In genomic region chr10:29946953-29947700, GRCh38 we compare ENCODE assay signal across 11 cellular contexts.
DNase-seq lines count a peak whose midpoint lies in the region; ATAC-seq lines count a peak whose summit lies in the region.
"Had no signal": no experiment of that assay in that cellular context is flagged by ENCODE, and none has a peak within 500 bp of the region (broad histone marks: within the 10 kb centered on the region; RNA-seq: fewer than 3 reads in every experiment).

No MANE protein-coding gene starts in this region.

- no peak overlapping the region for H3K27ac Mint-ChIP-seq in activated CD8-positive, alpha-beta T cell treated with anti-CD3 and anti-CD28 coated beads, Interleukin-2, amount 10 ng/mL, durations not matched to agents 7 days and 5 days

- ATAC-seq in left ventricle myocardium superior, result peak; percentile 95
- ATAC-seq in sciatic nerve, result peak; percentile 84
- ATAC-seq in GM18873 (IDR thresholded peaks at IDR 0.05; ENCODE audit: low FRiP score, unreplicated experiment), result no peak
- ATAC-seq in activated CD8-positive, alpha-beta T cell treated with anti-CD3 and anti-CD28 coated beads, Interleukin-2, amount 10 ng/mL, durations not matched to agents 7 days and 5 days, result no peak

- DNase-seq in ELR (ENCODE audit: low read depth), result peak; percentile 86
- peak; percentile 51 for DNase-seq in left ventricle myocardium superior
- no peak for DNase-seq in sciatic nerve (ENCODE audit: low spot score)
- no peak for DNase-seq in amygdala (lab: John Stamatoyannopoulos, UW)
- DNase-seq in DMS79 (lab: John Stamatoyannopoulos, UW), result no peak
- no peak for DNase-seq in activated CD8-positive, alpha-beta T cell treated with anti-CD3 and anti-CD28 coated beads, Interleukin-2, amount 10 ng/mL, durations not matched to agents 7 days and 5 days
- DNase-seq: activated CD4-positive, CD25-positive, alpha-beta regulatory T cell; DND-41; NCI-H1105 had no signal

- no peaks in the 10 kb centered on the region for H3K4me1 Mint-ChIP-seq in activated CD8-positive, alpha-beta T cell treated with anti-CD3 and anti-CD28 coated beads, Interleukin-2, amount 10 ng/mL, durations not matched to agents 7 days and 5 days (ENCODE audit: low read depth)

- intact Hi-C loops in left ventricle myocardium superior (cut with micrococcal nuclease), result no loop called here
- intact Hi-C loops in sciatic nerve (cut with DNase I), result no loop called here

- no peaks in the 10 kb centered on the region for H3K9me3 Mint-ChIP-seq in activated CD8-positive, alpha-beta T cell treated with anti-CD3 and anti-CD28 coated beads, Interleukin-2, amount 10 ng/mL, durations not matched to agents 7 days and 5 days (ENCODE audit: insufficient read depth)

- H3K27ac ChIP-seq in angular gyrus (ENCODE audit: low read depth, low read length), result peak overlapping the region; percentile 47

- H3K27me3 Mint-ChIP-seq in activated CD8-positive, alpha-beta T cell treated with anti-CD3 and anti-CD28 coated beads, Interleukin-2, amount 10 ng/mL, durations not matched to agents 7 days and 5 days (ENCODE audit: low read depth), result no peaks in the 10 kb centered on the region

- no peaks in the 10 kb centered on the region for H3K36me3 Mint-ChIP-seq in activated CD8-positive, alpha-beta T cell treated with anti-CD3 and anti-CD28 coated beads, Interleukin-2, amount 10 ng/mL, durations not matched to agents 7 days and 5 days (ENCODE audit: low read depth)

- H3K4me3 Mint-ChIP-seq in activated CD8-positive, alpha-beta T cell treated with anti-CD3 and anti-CD28 coated beads, Interleukin-2, amount 10 ng/mL, durations not matched to agents 7 days and 5 days, result no peak overlapping the region

- CTCF ChIA-PET in activated CD8-positive, alpha-beta T cell treated with anti-CD3 and anti-CD28 coated beads, Interleukin-2, amount 10 ng/mL, durations not matched to agents 7 days and 5 days (lab: Charles Lee), result no interaction called here

- POLR2A ChIA-PET in activated CD8-positive, alpha-beta T cell treated with anti-CD3 and anti-CD28 coated beads, Interleukin-2, amount 10 ng/mL, durations not matched to agents 7 days and 5 days (lab: Charles Lee), result interaction anchor here (1.1 kb wide), 1 partner anchor 11 kb away, joined by 4 read pairs; no protein-coding TSS in a partner anchor

Comparison
In these comparisons a context has a peak if more than half of its experiments do, and no peak if none do; other contexts are left out.
1. DNase-seq: peak in ELR (single experiment) and left ventricle myocardium superior (single experiment); none in sciatic nerve (single experiment), amygdala (0 of 56), DMS79 (single experiment) and activated CD8-positive, alpha-beta T cell treated with anti-CD3 and anti-CD28 coated beads, Interleukin-2, amount 10 ng/mL, durations not matched to agents 7 days and 5 days (single experiment).
2. ATAC-seq: peak in left ventricle myocardium superior (single experiment) and sciatic nerve (single experiment); none in GM18873 (single experiment) and activated CD8-positive, alpha-beta T cell treated with anti-CD3 and anti-CD28 coated beads, Interleukin-2, amount 10 ng/mL, durations not matched to agents 7 days and 5 days (single experiment).